Comparison of ENCODE assay signal across 8 cellular contexts in the genomic region with DNA sequence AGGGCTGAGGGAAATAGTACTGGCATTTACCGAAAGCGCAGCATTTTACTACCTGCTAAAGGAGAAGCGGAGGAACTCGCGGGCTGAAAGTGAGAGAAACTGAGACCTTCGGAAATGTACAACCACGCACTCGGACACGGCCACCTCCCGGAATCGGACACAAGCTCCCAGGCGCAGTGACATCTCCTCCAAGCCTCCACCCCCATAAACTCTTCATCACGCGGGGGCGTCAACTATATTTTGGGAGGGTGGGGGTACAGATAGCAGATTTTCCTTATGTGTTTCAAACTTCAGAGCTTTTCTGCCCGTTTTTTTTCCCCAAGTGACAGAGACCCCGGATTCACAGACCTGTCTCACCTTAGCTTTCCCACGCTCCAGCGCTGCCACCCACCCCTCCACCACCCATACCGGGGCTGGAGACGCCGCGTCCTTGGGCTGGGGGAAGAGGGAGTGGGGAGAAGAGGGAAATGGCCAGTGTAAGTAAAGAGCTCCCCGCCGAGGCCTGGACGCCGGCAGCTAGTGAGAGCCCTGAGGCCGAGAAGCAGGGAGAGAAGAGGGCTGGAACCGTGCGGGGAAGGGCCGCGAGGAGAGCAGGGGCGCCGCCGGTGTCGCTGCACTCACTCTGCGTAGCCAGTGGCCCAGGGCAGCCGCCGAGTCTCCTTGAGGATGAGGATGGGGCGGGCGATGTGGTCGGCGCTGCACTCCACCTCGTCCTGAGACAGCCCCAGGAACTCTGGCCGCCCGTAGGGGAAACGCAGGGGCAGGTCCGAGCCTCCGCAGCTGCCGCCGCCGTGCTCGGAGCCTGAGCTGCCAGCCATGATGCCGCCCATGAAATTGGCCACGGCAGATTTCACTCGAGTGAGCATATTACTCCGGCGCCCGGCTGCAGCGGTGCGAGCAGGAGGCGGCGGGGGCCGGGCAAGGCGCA. TPM values are rescaled to one million over a fixed set of nuclear protein-coding genes. Genes with fewer than 3 reads are reported as not detected.
DNase-seq lines count a peak whose midpoint lies in the region; ATAC-seq, FAIRE-seq and TF ChIP-seq lines count a peak whose summit lies in the region.

No MANE protein-coding gene starts in this region.

- H3K9ac ChIP-seq in GM12878 (ENCODE audit: control insufficient read depth, insufficient read depth, low read length) = peak overlapping the region; percentile 27; the same call in 1 of the 2 replicates
- peak overlapping the region; percentile 36 for H3K9ac ChIP-seq in iPS-18a (ENCODE audit: low read length)

- no peak for DNase-seq in BJ (ENCODE audit: low read depth)
- peak; percentile 84 for DNase-seq in NCI-H69 (lab: John Stamatoyannopoulos, UW)
- DNase-seq in GM12878 (ENCODE audit: low read depth, low spot score) = no peak
- no peak for DNase-seq in skeletal muscle cell (ENCODE audit: low read depth)
- no peak for DNase-seq in NCI-H128 (lab: John Stamatoyannopoulos, UW; ENCODE audit: unreplicated experiment)

- H3K4me3 ChIP-seq in BJ (ENCODE audit: low read depth, low read length) (peak overlapping the region; percentile 78), GM12878 (peak overlapping the region; percentile 63), iPS-18a (ENCODE audit: low read length) (peak overlapping the region; percentile 85), skeletal muscle cell (ENCODE audit: low read depth, low read length) (peak overlapping the region; percentile 62)

- TF ChIP-seq RAD21 in GM12878 (IDR thresholded peaks at IDR 0.05; ENCODE audit: insufficient read depth, low read depth, low read length) = no peak

- H3K79me2 ChIP-seq in GM12878 (ENCODE audit: control insufficient read depth, insufficient read depth, low read length) = no peaks in the 10 kb centered on the region

- TF ChIP-seq EP300 in GM12878 (IDR thresholded peaks at IDR 0.05; ENCODE audit: borderline replicate concordance in 1 of 2, control insufficient read depth in 1 of 2, low read depth in 2 of 2, low read length in 2 of 2) = no peak

- ATAC-seq in GM18502 (IDR thresholded peaks at IDR 0.05; ENCODE audit: poor library complexity, unreplicated experiment) (peak; percentile 57), HG02973 (IDR thresholded peaks at IDR 0.05; ENCODE audit: unreplicated experiment) (peak; percentile 33), GM12878 (peak; percentile 66)

- H3K27me3 ChIP-seq in BJ (ENCODE audit: control insufficient read depth, insufficient read depth, low read length) (no peaks in the 10 kb centered on the region), GM12878 (replicated peaks in 1 of 2; ENCODE audit: control insufficient read depth in 2 of 2, insufficient read depth in 2 of 2, low read length in 1 of 2) (peaks cover 7 to 24% of the 10 kb centered on the region in 2 experiments), iPS-18a (ENCODE audit: control insufficient read depth, insufficient read depth, low read length) (peaks cover 5% of the 10 kb centered on the region)

- H3K36me3 ChIP-seq in BJ (ENCODE audit: control insufficient read depth, insufficient read depth, low read length) (no peaks in the 10 kb centered on the region), GM12878 (ENCODE audit: control insufficient read depth in 2 of 2, insufficient read depth in 2 of 2, low read length in 1 of 2) (no peaks in the 10 kb centered on the region), iPS-18a (ENCODE audit: control insufficient read depth, low read depth, low read length) (no peaks in the 10 kb centered on the region)

- peak overlapping the region; percentile 65 for H2AFZ ChIP-seq in GM12878 (ENCODE audit: control insufficient read depth, low read depth, low read length)

- H3K27ac ChIP-seq in GM12878 (ENCODE audit: control insufficient read depth, insufficient read depth) (no peak overlapping the region), iPS-18a (ENCODE audit: low read length) (no peak overlapping the region)

- no peak for FAIRE-seq in GM12878 (lab: Jason Lieb, UNC)

- RAD21 ChIA-PET in GM12878 (lab: Charles Lee; ENCODE audit: unreplicated experiment) = no interaction called here

- POLR2A ChIA-PET in BJ (lab: Charles Lee) (interaction anchor here (0.5 kb wide), 1 partner anchor 332 kb away, joined by 5 read pairs; no protein-coding TSS in a partner anchor), GM12878 (lab: Charles Lee) (no interaction called here)

- 2% methylated on average over 54 of the region's 65 CpGs for WGBS in GM12878 (ENCODE audit: insufficient coverage, insufficient replicate concordance, low lambda C conversion rate, missing lambda C conversion rate)

- TF ChIP-seq CTCF in BJ (IDR thresholded peaks at IDR 0.05; ENCODE audit: insufficient read depth, low read depth, low read length) = no peak
- no peak for TF ChIP-seq CTCF in GM12878 (IDR thresholded peaks at IDR 0.05 in 2 of 3, conservative IDR thresholded peaks at IDR 0.05 in 1 of 3; ENCODE audit: control insufficient read depth in 2 of 3, extremely low read depth in 1 of 3, insufficient read depth in 1 of 3, low read depth in 3 of 3, low read length in 3 of 3)

- H4K20me1 ChIP-seq in GM12878 (ENCODE audit: control insufficient read depth, insufficient read depth) = no peaks in the 10 kb centered on the region

- peaks cover 6% of the 10 kb centered on the region for H3K4me1 ChIP-seq in GM12878 (ENCODE audit: control insufficient read depth, insufficient read depth, low read length)
- peaks cover 36% of the 10 kb centered on the region for H3K4me1 ChIP-seq in iPS-18a (ENCODE audit: control insufficient read depth, low read depth, low read length)

- in situ Hi-C loops in GM12878 (cut with MboI) = no loop called here

- CTCF ChIA-PET in BJ (lab: Yijun Ruan, JAX) = interaction anchor here (0.6 to 3.8 kb wide), 21 partner anchors 8 to 136 kb away, joined by 3 to 29 read pairs (median 3); no protein-coding TSS in a partner anchor
- CTCF ChIA-PET in GM12878 (lab: Yijun Ruan, JAX) = interaction anchor here (0.8 kb wide), 1 partner anchor 327 kb away, joined by 3 read pairs; no protein-coding TSS in a partner anchor

- no peaks in the 10 kb centered on the region for H3K9me3 ChIP-seq in GM12878 (replicated peaks; ENCODE audit: control insufficient read depth, insufficient read depth, low read length)
- H3K9me3 ChIP-seq in iPS-18a (ENCODE audit: control insufficient read depth, low read depth, low read length) = no peaks in the 10 kb centered on the region

- SMC1A ChIA-PET in GM12878 (lab: Charles Lee; ENCODE audit: uncharacterized antibody, unreplicated experiment) = interaction anchor here (1.1 kb wide), 1 partner anchor 12 kb away, joined by 3 read pairs; no protein-coding TSS in a partner anchor

- no TSS peak for BruUV-seq in GM12878 (replicated peaks; lab: Mats Ljungman, UMichigan)

- peak overlapping the region; percentile 93 for H3K4me2 ChIP-seq in GM12878 (ENCODE audit: control insufficient read depth, insufficient read depth)

- intact Hi-C loops in GM12878 (cut with micrococcal nuclease; ENCODE audit: unreplicated experiment) = no loop called here

- no peak for TF ChIP-seq POLR2A in GM12878 (IDR thresholded peaks at IDR 0.05; ENCODE audit: low read depth, low read length)

TF ChIP-seq in GM12878, 131 proteins besides CTCF, POLR2A, EP300 and RAD21 (continues in another document):
- TF ChIP-seq, protein P1, sequence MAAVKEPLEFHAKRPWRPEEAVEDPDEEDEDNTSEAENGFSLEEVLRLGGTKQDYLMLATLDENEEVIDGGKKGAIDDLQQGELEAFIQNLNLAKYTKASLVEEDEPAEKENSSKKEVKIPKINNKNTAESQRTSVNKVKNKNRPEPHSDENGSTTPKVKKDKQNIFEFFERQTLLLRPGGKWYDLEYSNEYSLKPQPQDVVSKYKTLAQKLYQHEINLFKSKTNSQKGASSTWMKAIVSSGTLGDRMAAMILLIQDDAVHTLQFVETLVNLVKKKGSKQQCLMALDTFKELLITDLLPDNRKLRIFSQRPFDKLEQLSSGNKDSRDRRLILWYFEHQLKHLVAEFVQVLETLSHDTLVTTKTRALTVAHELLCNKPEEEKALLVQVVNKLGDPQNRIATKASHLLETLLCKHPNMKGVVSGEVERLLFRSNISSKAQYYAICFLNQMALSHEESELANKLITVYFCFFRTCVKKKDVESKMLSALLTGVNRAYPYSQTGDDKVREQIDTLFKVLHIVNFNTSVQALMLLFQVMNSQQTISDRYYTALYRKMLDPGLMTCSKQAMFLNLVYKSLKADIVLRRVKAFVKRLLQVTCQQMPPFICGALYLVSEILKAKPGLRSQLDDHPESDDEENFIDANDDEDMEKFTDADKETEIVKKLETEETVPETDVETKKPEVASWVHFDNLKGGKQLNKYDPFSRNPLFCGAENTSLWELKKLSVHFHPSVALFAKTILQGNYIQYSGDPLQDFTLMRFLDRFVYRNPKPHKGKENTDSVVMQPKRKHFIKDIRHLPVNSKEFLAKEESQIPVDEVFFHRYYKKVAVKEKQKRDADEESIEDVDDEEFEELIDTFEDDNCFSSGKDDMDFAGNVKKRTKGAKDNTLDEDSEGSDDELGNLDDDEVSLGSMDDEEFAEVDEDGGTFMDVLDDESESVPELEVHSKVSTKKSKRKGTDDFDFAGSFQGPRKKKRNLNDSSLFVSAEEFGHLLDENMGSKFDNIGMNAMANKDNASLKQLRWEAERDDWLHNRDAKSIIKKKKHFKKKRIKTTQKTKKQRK (IDR thresholded peaks at IDR 0.05; ENCODE audit: low read depth, low read length) = no peak
- TF ChIP-seq TCF3 (IDR thresholded peaks at IDR 0.05; ENCODE audit: borderline replicate concordance, insufficient read depth, low read depth, low read length) = no peak

RNA-seq across cellular contexts. Expression of a gene that starts 0.8 kb away (rescaled TPM):
- 2.3 and 3.6 TPM in 2 replicates for polyA plus RNA-seq in BJ (2011; rRNA removed)
- polyA minus RNA-seq in BJ (2011; rRNA and poly(A)+ RNA removed) = 3.6 and 5.0 TPM in 2 replicates
- total RNA-seq in GM12878 (2013; cell fraction: nucleolus; rRNA removed) = 0.23 and 1.3 TPM in 2 replicates
- total RNA-seq in GM12878 (2014; rRNA removed) = 0.51 and 0.54 TPM in 2 replicates
- 0.37 and 0.67 TPM in 2 replicates for total RNA-seq in GM12878 (2014; rRNA removed; fragmentation: Illumina TruSeq; extraction: Trizol)
- total RNA-seq in GM12878 (2021) = 0.45 and 0.56 TPM in 2 replicates
- polyA plus RNA-seq in GM12878 (2011; ENCODE audit: low read depth) = 0.22 TPM
- 0.14 and 0.23 TPM in 2 replicates for polyA plus RNA-seq in GM12878 (2011; rRNA removed)
- 0.12 and 0.15 TPM in 2 replicates for polyA plus RNA-seq in GM12878 (2011; cell fraction: cytosol; rRNA removed)
- polyA plus RNA-seq in GM12878 (2011; cell fraction: nucleus; rRNA removed) = 0.13 and 0.16 TPM in 2 replicates
- 0.27 and 0.39 TPM in 2 replicates for polyA plus RNA-seq in GM12878 (2012)
- 0.50 and 0.74 TPM in 2 replicates for polyA plus RNA-seq in GM12878 (2014; fragmentation: Illumina TruSeq; extraction: Trizol)
- polyA plus RNA-seq in GM12878 (2014; fragmentation: Nextera tagmentation; extraction: Ambion mirVana) = under 1 TPM; 0.11 to 0.27 TPM
- 0.42 and 0.49 TPM in 2 replicates for polyA plus RNA-seq in GM12878 (2014; rRNA removed)
- under 1 TPM; 0.19 to 0.83 TPM for polyA plus RNA-seq in GM12878 (2016; fragmentation: Nextera tagmentation; extraction: Ambion mirVana)
- polyA minus RNA-seq in GM12878 (2011; rRNA and poly(A)+ RNA removed) = 0.22 and 0.26 TPM in 2 replicates
- not detected in 2 replicates for polyA minus RNA-seq in GM12878 (2011; cell fraction: cytosol; rRNA and poly(A)+ RNA removed)
- polyA minus RNA-seq in GM12878 (2011; cell fraction: nucleus; rRNA and poly(A)+ RNA removed) = 0.10 and 0.12 TPM in 2 replicates
